7 cellular contexts compared by ENCODE assay signal in the genomic region with DNA sequence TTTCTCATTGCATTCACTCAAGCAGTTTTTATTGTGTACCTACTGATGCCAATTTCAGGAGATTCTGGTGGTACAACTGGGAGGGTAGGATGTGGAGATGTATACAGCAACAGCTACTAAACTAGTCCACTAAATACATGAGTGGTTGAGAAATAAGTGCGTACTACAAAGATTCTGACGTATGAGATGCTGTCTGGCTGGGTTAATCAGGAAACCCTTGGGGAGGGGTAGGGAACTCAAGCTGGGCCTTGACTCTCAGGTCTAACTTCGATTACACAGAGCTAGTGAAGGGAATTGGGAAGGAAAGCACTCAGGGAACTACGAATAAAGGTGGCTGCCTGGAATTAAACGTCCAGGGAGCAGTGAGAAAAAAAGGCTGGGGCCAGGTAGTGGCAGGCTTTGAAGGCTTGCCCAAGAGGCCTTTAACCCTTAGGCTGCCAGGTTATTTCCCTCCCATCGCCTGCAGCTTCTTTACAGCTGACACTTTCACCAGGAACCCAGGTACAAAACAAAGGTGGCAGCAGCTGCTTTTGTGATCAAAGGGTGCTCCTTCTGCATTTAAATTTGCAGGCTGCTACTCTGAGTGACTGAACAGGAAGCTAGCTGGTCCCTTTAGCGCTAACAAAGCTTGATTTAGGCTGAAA. TPM values are rescaled to one million over a fixed set of nuclear protein-coding genes. Genes with fewer than 3 reads are reported as not detected.
DNase-seq lines count a peak whose midpoint lies in the region; ATAC-seq, FAIRE-seq and TF ChIP-seq lines count a peak whose summit lies in the region.
"Had no signal": no experiment of that assay in that cellular context is flagged by ENCODE, and none has a peak within 500 bp of the region (broad histone marks: within the 10 kb centered on the region; RNA-seq: fewer than 3 reads in every experiment).

No MANE protein-coding gene starts in this region.

- no peak for TF ChIP-seq EP300 in suprapubic skin (IDR thresholded peaks at IDR 0.05)

- H3K9me3 Mint-ChIP-seq in HFFc6 = no peaks in the 10 kb centered on the region
- no peaks in the 10 kb centered on the region for H3K9me3 Mint-ChIP-seq in mesothelial cell of epicardium
- no peaks in the 10 kb centered on the region for H3K9me3 Mint-ChIP-seq in natural killer cell treated with Interleukin-12 subunit alpha and Interleukin-12 subunit beta and Interleukin-15 and Interleukin-18, amount 100 ng/mL, for 72 hours
- H3K9me3 Mint-ChIP-seq: immature natural killer cell had no signal

- TF ChIP-seq POLR2A in H54 (IDR thresholded peaks at IDR 0.05; ENCODE audit: low read depth, low read length) (no peak), suprapubic skin (IDR thresholded peaks at IDR 0.05) (no peak)

- no peaks in the 10 kb centered on the region for H3K27me3 ChIP-seq in adipocyte (replicated peaks; ENCODE audit: control insufficient read depth, insufficient read depth, low read length)
- no peaks in the 10 kb centered on the region for H3K27me3 ChIP-seq in suprapubic skin

- H3K9me3 ChIP-seq in adipocyte (ENCODE audit: control insufficient read depth, low read length) = no peaks in the 10 kb centered on the region
- no peaks in the 10 kb centered on the region for H3K9me3 ChIP-seq in suprapubic skin

- DNase-seq in HFFc6 (no peak), adipocyte (ENCODE audit: low read depth) (peak; percentile 34), mesothelial cell of epicardium (ENCODE audit: low spot score in 2 of 2, unreplicated experiment in 2 of 2) (no peak), H54 (ENCODE audit: insufficient read length, low spot score) (no peak), suprapubic skin (ENCODE audit: low spot score in 2 of 2) (no peak)
- DNase-seq in natural killer cell treated with Interleukin-12 subunit alpha and Interleukin-12 subunit beta and Interleukin-15 and Interleukin-18, amount 100 ng/mL, for 72 hours (ENCODE audit: low spot score) = no peak
- DNase-seq: immature natural killer cell had no signal

- H3K27ac ChIP-seq in suprapubic skin = no peak overlapping the region

- no peak for TF ChIP-seq CTCF in HFFc6 (IDR thresholded peaks at IDR 0.05)
- no peak for TF ChIP-seq CTCF in mesothelial cell of epicardium (IDR thresholded peaks at IDR 0.05; ENCODE audit: unreplicated experiment)
- TF ChIP-seq CTCF in suprapubic skin (IDR thresholded peaks at IDR 0.05) = no peak

- H3K27ac Mint-ChIP-seq in HFFc6 (peak overlapping the region; percentile 34; the same call in 1 of the 2 replicates), mesothelial cell of epicardium (peak overlapping the region; percentile 83)
- peak overlapping the region in 1 of 2 donors; percentile 56 for H3K27ac Mint-ChIP-seq in natural killer cell treated with Interleukin-12 subunit alpha and Interleukin-12 subunit beta and Interleukin-15 and Interleukin-18, amount 100 ng/mL, for 72 hours

- WGBS in suprapubic skin = 34% methylated on average over 7 of the region's 7 CpGs

- H3K9ac ChIP-seq in adipocyte (ENCODE audit: low read length) = no peak overlapping the region

- peaks cover 43% of the 10 kb centered on the region for H3K4me1 Mint-ChIP-seq in HFFc6 (ENCODE audit: low read depth)
- H3K4me1 Mint-ChIP-seq in mesothelial cell of epicardium = peaks cover 35% of the 10 kb centered on the region
- peaks cover 28 to 54% of the 10 kb centered on the region in 2 donors for H3K4me1 Mint-ChIP-seq in natural killer cell treated with Interleukin-12 subunit alpha and Interleukin-12 subunit beta and Interleukin-15 and Interleukin-18, amount 100 ng/mL, for 72 hours (ENCODE audit: low read depth in 2 of 2)

- H3K27me3 Mint-ChIP-seq in HFFc6 (ENCODE audit: insufficient read depth) (no peaks in the 10 kb centered on the region; the same call in 1 of the 2 replicates), mesothelial cell of epicardium (ENCODE audit: low read depth) (peaks cover 5% of the 10 kb centered on the region)
- peaks cover 0 to 2% of the 10 kb centered on the region in 2 donors for H3K27me3 Mint-ChIP-seq in natural killer cell treated with Interleukin-12 subunit alpha and Interleukin-12 subunit beta and Interleukin-15 and Interleukin-18, amount 100 ng/mL, for 72 hours

- H3K4me3 ChIP-seq in adipocyte (ENCODE audit: low read length) (peak overlapping the region; percentile 13), suprapubic skin (no peak overlapping the region)

- H3K4me1 ChIP-seq in adipocyte (ENCODE audit: control insufficient read depth, insufficient read depth, low read length) (peaks cover 42% of the 10 kb centered on the region), suprapubic skin (peaks cover 47% of the 10 kb centered on the region)

- ATAC-seq in natural killer cell treated with Interleukin-12 subunit alpha and Interleukin-12 subunit beta and Interleukin-15 and Interleukin-18, amount 100 ng/mL, for 72 hours = no peak

- H3K4me3 Mint-ChIP-seq in HFFc6 (no peak overlapping the region), mesothelial cell of epicardium (no peak overlapping the region)
- no peak overlapping the region for H3K4me3 Mint-ChIP-seq in natural killer cell treated with Interleukin-12 subunit alpha and Interleukin-12 subunit beta and Interleukin-15 and Interleukin-18, amount 100 ng/mL, for 72 hours
- H3K4me3 Mint-ChIP-seq: immature natural killer cell had no signal

- H3K36me3 Mint-ChIP-seq in HFFc6 (ENCODE audit: low read depth) = no peaks in the 10 kb centered on the region
- H3K36me3 Mint-ChIP-seq in mesothelial cell of epicardium = peaks cover 2% of the 10 kb centered on the region
- no peaks in the 10 kb centered on the region for H3K36me3 Mint-ChIP-seq in natural killer cell treated with Interleukin-12 subunit alpha and Interleukin-12 subunit beta and Interleukin-15 and Interleukin-18, amount 100 ng/mL, for 72 hours
- H3K36me3 Mint-ChIP-seq: immature natural killer cell had no signal

- FAIRE-seq in H54 (lab: Jason Lieb, UNC) = no peak

- no peaks in the 10 kb centered on the region for H3K36me3 ChIP-seq in adipocyte (ENCODE audit: control insufficient read depth, insufficient read depth, low read length, severe bottlenecking)
- peaks cover 2% of the 10 kb centered on the region for H3K36me3 ChIP-seq in suprapubic skin

RNA-seq across cellular contexts. Expression of a gene that starts 3.2 kb away (rescaled TPM):
- total RNA-seq in HFFc6 (2021; fragmentation: NEBNext Ultra II Directional; extraction: Animal tissue kit (Norgen Biotek cat#: 25700)) = 10 to 100 TPM; 53.8 to 61.2 (median 56.3) TPM
- total RNA-seq in mesothelial cell of epicardium (82.5 to 88.1 TPM (median 84.9 TPM) in 3 replicates), suprapubic skin (100 to 1,000 TPM; 111 to 238 (median 118) TPM)
- 10 to 100 TPM; 66.3 to 95.6 TPM for total RNA-seq in natural killer cell treated with Interleukin-12 subunit alpha and Interleukin-12 subunit beta and Interleukin-15 and Interleukin-18, amount 100 ng/mL, for 72 hours

RNA-seq across cellular contexts. Expression of a gene that starts 3.7 kb away (rescaled TPM):
- total RNA-seq in HFFc6 (2021; fragmentation: NEBNext Ultra II Directional; extraction: Animal tissue kit (Norgen Biotek cat#: 25700)) = 10 to 100 TPM; 31.3 to 42.1 (median 34.8) TPM
- 9.1 to 9.4 TPM (median 9.4 TPM) in 3 replicates for total RNA-seq in mesothelial cell of epicardium
- 1 to 10 TPM; 3.3 to 5.6 TPM for total RNA-seq in natural killer cell treated with Interleukin-12 subunit alpha and Interleukin-12 subunit beta and Interleukin-15 and Interleukin-18, amount 100 ng/mL, for 72 hours
- total RNA-seq in suprapubic skin = 10 to 100 TPM; 15.2 to 50.8 (median 36.4) TPM

RNA-seq across cellular contexts. Expression of a gene that starts 49.0 kb away (rescaled TPM):
- total RNA-seq in HFFc6 (2021; fragmentation: NEBNext Ultra II Directional; extraction: Animal tissue kit (Norgen Biotek cat#: 25700)) = 10 to 100 TPM; 60.7 to 64.9 (median 63.1) TPM
- total RNA-seq in mesothelial cell of epicardium (36.9 to 41.4 TPM (median 39.7 TPM) in 3 replicates), suprapubic skin (10 to 100 TPM; 24.5 to 35.8 (median 28.2) TPM)
- 10 to 100 TPM; 43.6 to 61.2 TPM for total RNA-seq in natural killer cell treated with Interleukin-12 subunit alpha and Interleukin-12 subunit beta and Interleukin-15 and Interleukin-18, amount 100 ng/mL, for 72 hours

RNA-seq across cellular contexts. Expression of a gene that starts 49.2 kb away (rescaled TPM):
- total RNA-seq in HFFc6 (2021; fragmentation: NEBNext Ultra II Directional; extraction: Animal tissue kit (Norgen Biotek cat#: 25700)) = 10 to 100 TPM; 36.2 to 42.8 (median 39.9) TPM
- total RNA-seq in mesothelial cell of epicardium = 28.2 to 31.2 TPM (median 30.6 TPM) in 3 replicates
- total RNA-seq in natural killer cell treated with Interleukin-12 subunit alpha and Interleukin-12 subunit beta and Interleukin-15 and Interleukin-18, amount 100 ng/mL, for 72 hours = 10 to 100 TPM; 51.0 to 64.5 TPM
- 10 to 100 TPM; 24.0 to 35.1 (median 28.5) TPM for total RNA-seq in suprapubic skin
